Comparison of ENCODE assay signal across 8 cellular contexts in the genomic region with DNA sequence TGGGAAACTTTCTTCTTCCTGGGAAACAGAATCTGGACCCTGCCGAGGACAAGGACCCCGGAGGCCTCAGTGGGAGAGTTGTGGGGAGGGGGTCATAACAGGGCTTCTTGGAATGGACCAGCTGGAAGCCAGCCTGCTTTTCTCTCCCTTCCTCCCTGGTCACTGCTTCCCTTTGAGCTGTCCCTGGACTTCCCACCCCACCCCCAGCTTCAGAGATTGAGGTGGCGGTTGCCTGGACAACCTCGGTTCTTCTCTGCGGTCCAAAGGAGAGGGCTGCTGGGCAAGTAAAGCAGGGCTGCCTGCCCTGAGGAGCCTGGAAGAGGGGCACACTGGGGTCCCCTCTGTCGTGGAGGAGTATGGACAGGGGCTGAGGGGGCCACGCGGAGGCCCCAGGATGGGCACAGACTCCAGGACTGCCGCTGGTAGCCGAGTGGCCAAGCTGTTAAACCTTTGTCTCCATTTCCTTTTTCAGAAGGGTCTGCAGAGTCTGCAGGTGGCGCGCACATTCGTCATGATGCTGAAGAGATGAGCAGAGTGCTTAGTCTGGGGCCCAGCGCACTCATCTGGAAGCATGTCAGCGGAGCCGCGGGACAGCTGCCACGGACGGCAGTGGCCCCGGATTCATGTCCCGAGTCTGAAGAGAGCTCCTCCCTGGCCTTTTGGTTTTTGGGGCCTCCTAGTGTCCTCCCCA. TPM values are rescaled to one million over a fixed set of nuclear protein-coding genes. Genes with fewer than 3 reads are reported as not detected.
A peak's percentile ranks its signal among the peaks of the same experiment; 100 is the strongest.
DNase-seq lines count a peak whose midpoint lies in the region; ATAC-seq and TF ChIP-seq lines count a peak whose summit lies in the region.

No MANE protein-coding gene starts in this region.

- H3K9me3 Mint-ChIP-seq in activated naive CD8-positive, alpha-beta T cell treated with anti-CD3 and anti-CD28 coated beads for 36 hours: no peaks in the 10 kb centered on the region
- no peaks in the 10 kb centered on the region for H3K9me3 Mint-ChIP-seq in activated naive CD8-positive, alpha-beta T cell treated with anti-CD3 and anti-CD28 coated beads, Interleukin-2, amount 50 U/mL, for 24 hours

- peaks cover 1% of the 10 kb centered on the region for H3K36me3 Mint-ChIP-seq in activated naive CD8-positive, alpha-beta T cell treated with anti-CD3 and anti-CD28 coated beads for 36 hours
- H3K36me3 Mint-ChIP-seq in activated naive CD8-positive, alpha-beta T cell treated with anti-CD3 and anti-CD28 coated beads, Interleukin-2, amount 50 U/mL, for 24 hours (ENCODE audit: low read depth): no peaks in the 10 kb centered on the region

- H3K4me3 ChIP-seq in neuron (ENCODE audit: low read length): peak overlapping the region; percentile 17
- H3K4me3 ChIP-seq in upper lobe of right lung: no peak overlapping the region

- intact Hi-C loops in head of caudate nucleus (cut with DNase I): no loop called here
- intact Hi-C loops in upper lobe of right lung (cut with DNase I): no loop called here

- H3K36me3 ChIP-seq in neuron (ENCODE audit: insufficient read depth, low read length): peaks cover 26% of the 10 kb centered on the region
- peaks cover 23% of the 10 kb centered on the region for H3K36me3 ChIP-seq in upper lobe of right lung

- no peak for TF ChIP-seq CTCF in upper lobe of right lung (IDR thresholded peaks at IDR 0.05)

- no peak for DNase-seq in activated naive CD8-positive, alpha-beta T cell treated with anti-CD3 and anti-CD28 coated beads for 36 hours
- no peak for DNase-seq in activated naive CD8-positive, alpha-beta T cell treated with anti-CD3 and anti-CD28 coated beads, Interleukin-2, amount 50 U/mL, for 24 hours
- DNase-seq in head of caudate nucleus (peak in 23 of 42 donors; percentile 5 to 81 (median 57)), upper lobe of right lung (no peak), NCI-H2029 (lab: John Stamatoyannopoulos, UW) (no peak), NCI-H146 (lab: John Stamatoyannopoulos, UW) (no peak)

- H3K27me3 ChIP-seq in neuron (ENCODE audit: insufficient read depth, low read length) (no peaks in the 10 kb centered on the region), upper lobe of right lung (no peaks in the 10 kb centered on the region)

- no peak overlapping the region for H2AFZ ChIP-seq in neuron (ENCODE audit: low read depth, low read length)

- peaks cover 22% of the 10 kb centered on the region for H3K4me1 Mint-ChIP-seq in activated naive CD8-positive, alpha-beta T cell treated with anti-CD3 and anti-CD28 coated beads for 36 hours
- peaks cover 16% of the 10 kb centered on the region for H3K4me1 Mint-ChIP-seq in activated naive CD8-positive, alpha-beta T cell treated with anti-CD3 and anti-CD28 coated beads, Interleukin-2, amount 50 U/mL, for 24 hours

- H3K27ac Mint-ChIP-seq in activated naive CD8-positive, alpha-beta T cell treated with anti-CD3 and anti-CD28 coated beads for 36 hours: peak overlapping the region; percentile 72
- no peak overlapping the region for H3K27ac Mint-ChIP-seq in activated naive CD8-positive, alpha-beta T cell treated with anti-CD3 and anti-CD28 coated beads, Interleukin-2, amount 50 U/mL, for 24 hours

- peak overlapping the region; percentile 65 for H3K27ac ChIP-seq in upper lobe of right lung

- H3K4me3 Mint-ChIP-seq in activated naive CD8-positive, alpha-beta T cell treated with anti-CD3 and anti-CD28 coated beads for 36 hours: no peak overlapping the region
- no peak overlapping the region for H3K4me3 Mint-ChIP-seq in activated naive CD8-positive, alpha-beta T cell treated with anti-CD3 and anti-CD28 coated beads, Interleukin-2, amount 50 U/mL, for 24 hours

- peaks cover 64% of the 10 kb centered on the region for H3K4me1 ChIP-seq in neuron (ENCODE audit: insufficient read depth, low read length)
- peaks cover 16% of the 10 kb centered on the region for H3K4me1 ChIP-seq in upper lobe of right lung

- ATAC-seq in activated naive CD8-positive, alpha-beta T cell treated with anti-CD3 and anti-CD28 coated beads, Interleukin-2, amount 50 U/mL, for 24 hours: no peak
- ATAC-seq in upper lobe of right lung: peak; percentile 0
- no peak for ATAC-seq in HG03378 (IDR thresholded peaks at IDR 0.05; ENCODE audit: unreplicated experiment)

- H3K9me3 ChIP-seq in neuron (ENCODE audit: low read length): no peaks in the 10 kb centered on the region
- H3K9me3 ChIP-seq in upper lobe of right lung: no peaks in the 10 kb centered on the region

- H3K27me3 Mint-ChIP-seq in activated naive CD8-positive, alpha-beta T cell treated with anti-CD3 and anti-CD28 coated beads for 36 hours: no peaks in the 10 kb centered on the region
- H3K27me3 Mint-ChIP-seq in activated naive CD8-positive, alpha-beta T cell treated with anti-CD3 and anti-CD28 coated beads, Interleukin-2, amount 50 U/mL, for 24 hours: no peaks in the 10 kb centered on the region

RNA-seq across cellular contexts. Expression of gene KLHL25, which starts 42.8 kb away (rescaled TPM):
- 1 to 10 TPM; 2.9 to 3.7 TPM for total RNA-seq in activated naive CD8-positive, alpha-beta T cell treated with anti-CD3 and anti-CD28 coated beads for 36 hours
- 4.7 TPM for total RNA-seq in upper lobe of right lung

Comparison
In these comparisons a context has a peak if more than half of its experiments do, and no peak if none do; other contexts are left out.
1. DNase-seq: peak in head of caudate nucleus (23 of 42); none in activated naive CD8-positive, alpha-beta T cell treated with anti-CD3 and anti-CD28 coated beads for 36 hours (single experiment), activated naive CD8-positive, alpha-beta T cell treated with anti-CD3 and anti-CD28 coated beads, Interleukin-2, amount 50 U/mL, for 24 hours (single experiment), upper lobe of right lung (single experiment), NCI-H2029 (single experiment) and NCI-H146 (single experiment).